In the genomic region with DNA sequence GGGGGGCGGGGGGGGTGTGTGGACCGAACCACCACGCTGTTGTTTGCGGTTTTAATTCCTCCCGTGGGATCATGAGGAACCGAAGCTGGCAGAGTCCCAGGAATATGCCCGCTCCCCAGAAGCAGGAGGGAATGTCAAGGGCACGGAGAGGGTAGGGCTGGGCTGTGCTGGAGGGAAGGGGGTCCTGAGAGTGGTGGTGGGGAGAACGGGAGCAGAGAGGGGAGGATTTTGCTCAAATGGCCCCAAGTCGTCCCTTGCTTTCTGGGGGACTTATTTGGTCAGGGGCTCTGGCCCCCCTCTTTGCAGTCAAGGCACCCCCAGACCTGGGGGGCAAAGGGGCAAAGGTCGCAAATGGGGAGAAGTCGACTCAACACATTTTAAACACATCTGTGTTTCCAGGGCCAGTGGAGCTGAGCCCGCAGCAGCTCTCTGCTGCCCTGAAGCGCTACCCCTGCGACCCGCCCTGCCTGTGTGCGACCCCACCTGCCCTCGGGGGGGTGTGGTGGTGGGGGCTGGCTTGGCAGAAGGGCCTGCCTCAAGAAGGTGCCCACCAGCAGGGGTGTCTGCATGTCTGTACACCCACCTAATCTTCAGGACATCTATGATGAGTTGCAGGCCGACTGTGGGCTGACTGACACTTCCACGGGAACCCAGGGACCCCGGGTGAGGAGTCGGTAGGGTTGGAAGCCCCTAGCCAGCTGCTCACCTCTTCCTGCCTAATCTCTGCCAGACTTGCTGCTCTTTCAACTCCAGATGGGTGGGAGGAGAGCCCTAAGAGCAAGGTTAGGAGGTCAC, we compare ENCODE assay signal across 15 cellular contexts. TPM values are rescaled to one million over a fixed set of nuclear protein-coding genes. Genes with fewer than 3 reads are reported as not detected.
A peak's percentile ranks its signal among the peaks of the same experiment; 100 is the strongest.
DNase-seq lines count a peak whose midpoint lies in the region; ATAC-seq, FAIRE-seq and TF ChIP-seq lines count a peak whose summit lies in the region.
"Had no signal": no experiment of that assay in that cellular context is flagged by ENCODE, and none has a peak within 500 bp of the region (broad histone marks: within the 10 kb centered on the region; RNA-seq: fewer than 3 reads in every experiment).

No MANE protein-coding gene starts in this region.

- H3K9me3 ChIP-seq in astrocyte (ENCODE audit: insufficient read depth, low read depth, low read length) = no peaks in the 10 kb centered on the region
- no peaks in the 10 kb centered on the region for H3K9me3 ChIP-seq in aorta (ENCODE audit: control insufficient read depth, low read length)

- DNase-seq in Right ventricle myocardium inferior (ENCODE audit: missing footprints) (peak; percentile 53), cardiac septum (ENCODE audit: low spot score) (no peak), astrocyte (ENCODE audit: low read depth) (no peak), memory B cell (ENCODE audit: low spot score in 2 of 2) (no peak), aorta (no peak), 8988T (no peak), inferior parietal cortex (ENCODE audit: extremely low spot score) (no peak)
- DNase-seq: activated naive CD8-positive, alpha-beta T cell treated with anti-CD3 and anti-CD28 coated beads, Interleukin-2, amount 10 ng/mL, durations not matched to agents 7 days and 5 days; effector memory CD8-positive, alpha-beta T cell; NCI-H510A; stimulated activated naive B cell treated with anti-CD40 and anti-IgM and Interleukin-4, amounts not matched to agents 10 μg/mL and 1 μg/mL and 100 μg/mL, for 72 hours had no signal

- H3K4me1 Mint-ChIP-seq in astrocyte (ENCODE audit: low read depth, unreplicated experiment) = no peaks in the 10 kb centered on the region
- H3K4me1 Mint-ChIP-seq in memory B cell = peaks cover 5% of the 10 kb centered on the region
- H3K4me1 Mint-ChIP-seq: activated naive CD8-positive, alpha-beta T cell treated with anti-CD3 and anti-CD28 coated beads, Interleukin-2, amount 10 ng/mL, durations not matched to agents 7 days and 5 days had no signal

- H3K27me3 ChIP-seq in astrocyte (ENCODE audit: insufficient read depth, low read length) = peaks cover 19% of the 10 kb centered on the region
- no peaks in the 10 kb centered on the region for H3K27me3 ChIP-seq in aorta (ENCODE audit: control insufficient read depth in 1 of 2, insufficient read depth in 2 of 2, low read length in 1 of 2)

- H3K27me3 Mint-ChIP-seq in astrocyte (ENCODE audit: low read depth, unreplicated experiment) (peaks cover 47% of the 10 kb centered on the region), memory B cell (peaks cover 10% of the 10 kb centered on the region)

- H3K79me2 ChIP-seq in astrocyte (ENCODE audit: insufficient read depth, low read length) = no peaks in the 10 kb centered on the region

- TF ChIP-seq CTCF in astrocyte (IDR thresholded peaks at IDR 0.05; ENCODE audit: insufficient read depth, low read depth, low read length) = no peak

- H4K20me1 ChIP-seq in astrocyte (ENCODE audit: insufficient read depth, low read length) = no peaks in the 10 kb centered on the region

- 29 to 31% methylated on average over 20 to 22 of the region's 22 CpGs for WGBS in aorta, 2 donors

- peaks cover 5% of the 10 kb centered on the region for H3K9me3 Mint-ChIP-seq in astrocyte (ENCODE audit: unreplicated experiment)
- H3K9me3 Mint-ChIP-seq in memory B cell = no peaks in the 10 kb centered on the region
- H3K9me3 Mint-ChIP-seq: activated naive CD8-positive, alpha-beta T cell treated with anti-CD3 and anti-CD28 coated beads, Interleukin-2, amount 10 ng/mL, durations not matched to agents 7 days and 5 days; effector memory CD8-positive, alpha-beta T cell; stimulated activated naive B cell treated with anti-CD40 and anti-IgM and Interleukin-4, amounts not matched to agents 10 μg/mL and 1 μg/mL and 100 μg/mL, for 72 hours had no signal

- H3K27ac Mint-ChIP-seq in astrocyte (ENCODE audit: unreplicated experiment) (no peak overlapping the region), memory B cell (no peak overlapping the region)
- H3K27ac Mint-ChIP-seq: activated naive CD8-positive, alpha-beta T cell treated with anti-CD3 and anti-CD28 coated beads, Interleukin-2, amount 10 ng/mL, durations not matched to agents 7 days and 5 days; CD14-positive monocyte; effector memory CD8-positive, alpha-beta T cell; stimulated activated naive B cell treated with anti-CD40 and anti-IgM and Interleukin-4, amounts not matched to agents 10 μg/mL and 1 μg/mL and 100 μg/mL, for 72 hours had no signal

- intact Hi-C loops in Right ventricle myocardium inferior (cut with DNase I) (no loop called here), cardiac septum (cut with DNase I) (no loop called here), aorta (cut with DNase I) (no loop called here)

- H3K27ac ChIP-seq in astrocyte (ENCODE audit: low read depth, low read length) (no peak overlapping the region), aorta (ENCODE audit: low read depth in 1 of 2, low read length in 2 of 2) (no peak overlapping the region)

- no peaks in the 10 kb centered on the region for H3K36me3 ChIP-seq in astrocyte (ENCODE audit: insufficient read depth, low read length)
- H3K36me3 ChIP-seq in aorta (ENCODE audit: control insufficient read depth in 1 of 2, insufficient read depth in 2 of 2, low read length in 1 of 2) = no peaks in the 10 kb centered on the region

- ATAC-seq in Right ventricle myocardium inferior = no peak
- ATAC-seq in memory B cell (ENCODE audit: low read depth) = no peak
- no peak for ATAC-seq in aorta (ENCODE audit: low FRiP score)
- no peak for ATAC-seq in GM21576 (IDR thresholded peaks at IDR 0.05; ENCODE audit: unreplicated experiment)

- H3K4me2 ChIP-seq in astrocyte (ENCODE audit: low read length) = peak overlapping the region; percentile 74

- H2AFZ ChIP-seq in astrocyte (ENCODE audit: low read depth, low read length) = no peak overlapping the region

- no peak for FAIRE-seq in astrocyte (lab: Jason Lieb, UNC)
- FAIRE-seq: H54 had no signal

- H3K9ac ChIP-seq in astrocyte (ENCODE audit: low read length) = peak overlapping the region; percentile 18

- H3K36me3 Mint-ChIP-seq in astrocyte (ENCODE audit: low read depth, unreplicated experiment) = no peaks in the 10 kb centered on the region
- no peaks in the 10 kb centered on the region for H3K36me3 Mint-ChIP-seq in memory B cell
- H3K36me3 Mint-ChIP-seq: activated naive CD8-positive, alpha-beta T cell treated with anti-CD3 and anti-CD28 coated beads, Interleukin-2, amount 10 ng/mL, durations not matched to agents 7 days and 5 days; CD14-positive monocyte; stimulated activated naive B cell treated with anti-CD40 and anti-IgM and Interleukin-4, amounts not matched to agents 10 μg/mL and 1 μg/mL and 100 μg/mL, for 72 hours had no signal

- H3K4me1 ChIP-seq in astrocyte (ENCODE audit: insufficient read depth, low read length) = peaks cover 6% of the 10 kb centered on the region
- no peaks in the 10 kb centered on the region for H3K4me1 ChIP-seq in aorta (ENCODE audit: control insufficient read depth in 1 of 2, insufficient read depth in 2 of 2, low read length in 2 of 2)

- H3K4me3 ChIP-seq in astrocyte (ENCODE audit: insufficient read depth, low read depth, low read length) (peak overlapping the region; percentile 10), aorta (ENCODE audit: low read length in 2 of 2) (peak overlapping the region; percentile 9 to 46)

- H3K4me3 Mint-ChIP-seq in astrocyte (ENCODE audit: unreplicated experiment) (no peak overlapping the region), memory B cell (peak overlapping the region; percentile 43)
- H3K4me3 Mint-ChIP-seq: activated naive CD8-positive, alpha-beta T cell treated with anti-CD3 and anti-CD28 coated beads, Interleukin-2, amount 10 ng/mL, durations not matched to agents 7 days and 5 days had no signal

RNA-seq across cellular contexts. Expression of a gene that starts 0.6 kb away (rescaled TPM):
- total RNA-seq in Right ventricle myocardium inferior (0.14 TPM), cardiac septum (0.13 TPM), astrocyte (0.05 TPM in 1 of 2 replicates, not detected in the other), aorta (under 1 TPM; 0.29 to 0.30 TPM)
- polyA plus RNA-seq in aorta = not detected
- total RNA-seq: activated naive CD8-positive, alpha-beta T cell treated with anti-CD3 and anti-CD28 coated beads, Interleukin-2, amount 10 ng/mL, durations not matched to agents 7 days and 5 days; LHCN-M2 had no signal
- polyA plus RNA-seq: CD14-positive monocyte had no signal
